In genomic region chr17:15514469-15514868, GRCh38 we compare ENCODE assay signal across 1 cellular context.
TF ChIP-seq lines count a peak whose summit lies in the region.

No MANE protein-coding gene starts in this region.

TF ChIP-seq in HepG2, 621 proteins besides CTCF, POLR2A, EP300 and RAD21:
- no peak for TF ChIP-seq RCOR2 (CRISPR knock-in tag; IDR thresholded peaks at IDR 0.05)
- TF ChIP-seq NONO (IDR thresholded peaks at IDR 0.05), result no peak
- no peak for TF ChIP-seq NONO (CRISPR knock-in tag; conservative IDR thresholded peaks at IDR 0.05)
- no peak for TF ChIP-seq ATRX (CRISPR knock-in tag; IDR thresholded peaks at IDR 0.05; ENCODE audit: borderline replicate concordance)
- TF ChIP-seq ZFP90 (CRISPR knock-in tag; IDR thresholded peaks at IDR 0.05; ENCODE audit: borderline replicate concordance), result no peak
- no peak for TF ChIP-seq NCOR1 (IDR thresholded peaks at IDR 0.05; ENCODE audit: borderline replicate concordance, low read length)
- no peak for TF ChIP-seq ZNF589 (CRISPR knock-in tag; conservative IDR thresholded peaks at IDR 0.05)
- TF ChIP-seq U2AF1 (optimal IDR thresholded peaks at IDR 0.05; ENCODE audit: low read depth, low read length), result no peak
- no peak for TF ChIP-seq NFRKB (IDR thresholded peaks at IDR 0.05)
- no peak for TF ChIP-seq ZNF317 (CRISPR knock-in tag; IDR thresholded peaks at IDR 0.05)
- no peak for TF ChIP-seq ZNF710 (CRISPR knock-in tag; IDR thresholded peaks at IDR 0.05; ENCODE audit: borderline replicate concordance)
- TF ChIP-seq ZNF660 (CRISPR knock-in tag; IDR thresholded peaks at IDR 0.05; ENCODE audit: borderline replicate concordance, low read depth), result no peak
TF ChIP-seq in HepG2: peak in this region for 0.
